ENCODE assay signal across 2 cellular contexts in the genomic region with DNA sequence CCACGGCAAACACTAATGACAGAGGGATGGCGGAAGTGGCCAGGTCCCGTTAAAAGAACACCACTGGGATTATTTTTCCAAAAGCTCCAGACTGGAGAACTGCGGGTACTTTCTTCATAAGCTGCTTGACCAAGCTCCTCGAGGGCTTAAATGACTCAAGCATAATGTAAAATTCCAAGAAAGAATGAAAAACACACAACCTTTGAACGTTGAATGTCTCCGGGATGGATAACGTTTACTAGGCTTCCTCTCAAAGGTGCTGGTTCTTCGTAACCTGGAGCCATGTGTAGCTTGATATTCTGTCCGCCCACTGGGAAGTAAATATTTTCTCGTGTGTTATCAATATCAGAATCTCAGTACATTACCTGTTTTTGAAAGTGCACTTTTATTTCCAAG.
TF ChIP-seq lines count a peak whose summit lies in the region.

No MANE protein-coding gene starts in this region.

TF ChIP-seq in IMR-90, 13 proteins besides CTCF, POLR2A, EP300 and RAD21 (continued from another document):
- TF ChIP-seq, protein P1, sequence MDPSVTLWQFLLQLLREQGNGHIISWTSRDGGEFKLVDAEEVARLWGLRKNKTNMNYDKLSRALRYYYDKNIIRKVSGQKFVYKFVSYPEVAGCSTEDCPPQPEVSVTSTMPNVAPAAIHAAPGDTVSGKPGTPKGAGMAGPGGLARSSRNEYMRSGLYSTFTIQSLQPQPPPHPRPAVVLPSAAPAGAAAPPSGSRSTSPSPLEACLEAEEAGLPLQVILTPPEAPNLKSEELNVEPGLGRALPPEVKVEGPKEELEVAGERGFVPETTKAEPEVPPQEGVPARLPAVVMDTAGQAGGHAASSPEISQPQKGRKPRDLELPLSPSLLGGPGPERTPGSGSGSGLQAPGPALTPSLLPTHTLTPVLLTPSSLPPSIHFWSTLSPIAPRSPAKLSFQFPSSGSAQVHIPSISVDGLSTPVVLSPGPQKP (IDR thresholded peaks at IDR 0.05; ENCODE audit: borderline replicate concordance, low read depth, low read length): no peak
- TF ChIP-seq, protein P2, sequence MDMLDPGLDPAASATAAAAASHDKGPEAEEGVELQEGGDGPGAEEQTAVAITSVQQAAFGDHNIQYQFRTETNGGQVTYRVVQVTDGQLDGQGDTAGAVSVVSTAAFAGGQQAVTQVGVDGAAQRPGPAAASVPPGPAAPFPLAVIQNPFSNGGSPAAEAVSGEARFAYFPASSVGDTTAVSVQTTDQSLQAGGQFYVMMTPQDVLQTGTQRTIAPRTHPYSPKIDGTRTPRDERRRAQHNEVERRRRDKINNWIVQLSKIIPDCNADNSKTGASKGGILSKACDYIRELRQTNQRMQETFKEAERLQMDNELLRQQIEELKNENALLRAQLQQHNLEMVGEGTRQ (IDR thresholded peaks at IDR 0.05; ENCODE audit: low read depth, low read length): no peak
- TF ChIP-seq FOS (IDR thresholded peaks at IDR 0.05; ENCODE audit: low read depth, low read length) (no peak), CEBPB (IDR thresholded peaks at IDR 0.05; ENCODE audit: low read depth, low read length) (no peak), RCOR1 (IDR thresholded peaks at IDR 0.05; ENCODE audit: insufficient replicate concordance, low read length) (no peak), RFX5 (IDR thresholded peaks at IDR 0.05; ENCODE audit: low read depth, low read length) (no peak), MAFK (IDR thresholded peaks at IDR 0.05; ENCODE audit: low read depth, low read length) (no peak), MAZ (IDR thresholded peaks at IDR 0.05; ENCODE audit: borderline replicate concordance, low read depth, low read length) (no peak), MXI1 (IDR thresholded peaks at IDR 0.05; ENCODE audit: borderline replicate concordance, low read depth, low read length) (no peak)

TF ChIP-seq in WTC11, 78 proteins besides CTCF, POLR2A, EP300 and RAD21 (continued from another document):
- TF ChIP-seq, protein P3, sequence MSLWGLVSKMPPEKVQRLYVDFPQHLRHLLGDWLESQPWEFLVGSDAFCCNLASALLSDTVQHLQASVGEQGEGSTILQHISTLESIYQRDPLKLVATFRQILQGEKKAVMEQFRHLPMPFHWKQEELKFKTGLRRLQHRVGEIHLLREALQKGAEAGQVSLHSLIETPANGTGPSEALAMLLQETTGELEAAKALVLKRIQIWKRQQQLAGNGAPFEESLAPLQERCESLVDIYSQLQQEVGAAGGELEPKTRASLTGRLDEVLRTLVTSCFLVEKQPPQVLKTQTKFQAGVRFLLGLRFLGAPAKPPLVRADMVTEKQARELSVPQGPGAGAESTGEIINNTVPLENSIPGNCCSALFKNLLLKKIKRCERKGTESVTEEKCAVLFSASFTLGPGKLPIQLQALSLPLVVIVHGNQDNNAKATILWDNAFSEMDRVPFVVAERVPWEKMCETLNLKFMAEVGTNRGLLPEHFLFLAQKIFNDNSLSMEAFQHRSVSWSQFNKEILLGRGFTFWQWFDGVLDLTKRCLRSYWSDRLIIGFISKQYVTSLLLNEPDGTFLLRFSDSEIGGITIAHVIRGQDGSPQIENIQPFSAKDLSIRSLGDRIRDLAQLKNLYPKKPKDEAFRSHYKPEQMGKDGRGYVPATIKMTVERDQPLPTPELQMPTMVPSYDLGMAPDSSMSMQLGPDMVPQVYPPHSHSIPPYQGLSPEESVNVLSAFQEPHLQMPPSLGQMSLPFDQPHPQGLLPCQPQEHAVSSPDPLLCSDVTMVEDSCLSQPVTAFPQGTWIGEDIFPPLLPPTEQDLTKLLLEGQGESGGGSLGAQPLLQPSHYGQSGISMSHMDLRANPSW (CRISPR knock-in tag; conservative IDR thresholded peaks at IDR 0.05; ENCODE audit: low read depth): no peak
- no peak for TF ChIP-seq ATF1 (CRISPR knock-in tag; IDR thresholded peaks at IDR 0.05)
- TF ChIP-seq TEAD4 (CRISPR knock-in tag; IDR thresholded peaks at IDR 0.05): no peak
- TF ChIP-seq CREB1 (CRISPR knock-in tag; IDR thresholded peaks at IDR 0.05): no peak
- no peak for TF ChIP-seq ZNF138 (CRISPR knock-in tag; conservative IDR thresholded peaks at IDR 0.05)
- TF ChIP-seq, protein P4, sequence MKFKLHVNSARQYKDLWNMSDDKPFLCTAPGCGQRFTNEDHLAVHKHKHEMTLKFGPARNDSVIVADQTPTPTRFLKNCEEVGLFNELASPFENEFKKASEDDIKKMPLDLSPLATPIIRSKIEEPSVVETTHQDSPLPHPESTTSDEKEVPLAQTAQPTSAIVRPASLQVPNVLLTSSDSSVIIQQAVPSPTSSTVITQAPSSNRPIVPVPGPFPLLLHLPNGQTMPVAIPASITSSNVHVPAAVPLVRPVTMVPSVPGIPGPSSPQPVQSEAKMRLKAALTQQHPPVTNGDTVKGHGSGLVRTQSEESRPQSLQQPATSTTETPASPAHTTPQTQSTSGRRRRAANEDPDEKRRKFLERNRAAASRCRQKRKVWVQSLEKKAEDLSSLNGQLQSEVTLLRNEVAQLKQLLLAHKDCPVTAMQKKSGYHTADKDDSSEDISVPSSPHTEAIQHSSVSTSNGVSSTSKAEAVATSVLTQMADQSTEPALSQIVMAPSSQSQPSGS (CRISPR knock-in tag; IDR thresholded peaks at IDR 0.05; ENCODE audit: borderline replicate concordance, low read depth): no peak
- TF ChIP-seq NR3C1 (CRISPR knock-in tag; conservative IDR thresholded peaks at IDR 0.05; ENCODE audit: low read depth): no peak
- no peak for TF ChIP-seq FOXJ3 (CRISPR knock-in tag; IDR thresholded peaks at IDR 0.05; ENCODE audit: borderline replicate concordance)
- TF ChIP-seq NFATC4 (CRISPR knock-in tag; IDR thresholded peaks at IDR 0.05): no peak
